ENCODE assay signal across 9 cellular contexts in the genomic region with DNA sequence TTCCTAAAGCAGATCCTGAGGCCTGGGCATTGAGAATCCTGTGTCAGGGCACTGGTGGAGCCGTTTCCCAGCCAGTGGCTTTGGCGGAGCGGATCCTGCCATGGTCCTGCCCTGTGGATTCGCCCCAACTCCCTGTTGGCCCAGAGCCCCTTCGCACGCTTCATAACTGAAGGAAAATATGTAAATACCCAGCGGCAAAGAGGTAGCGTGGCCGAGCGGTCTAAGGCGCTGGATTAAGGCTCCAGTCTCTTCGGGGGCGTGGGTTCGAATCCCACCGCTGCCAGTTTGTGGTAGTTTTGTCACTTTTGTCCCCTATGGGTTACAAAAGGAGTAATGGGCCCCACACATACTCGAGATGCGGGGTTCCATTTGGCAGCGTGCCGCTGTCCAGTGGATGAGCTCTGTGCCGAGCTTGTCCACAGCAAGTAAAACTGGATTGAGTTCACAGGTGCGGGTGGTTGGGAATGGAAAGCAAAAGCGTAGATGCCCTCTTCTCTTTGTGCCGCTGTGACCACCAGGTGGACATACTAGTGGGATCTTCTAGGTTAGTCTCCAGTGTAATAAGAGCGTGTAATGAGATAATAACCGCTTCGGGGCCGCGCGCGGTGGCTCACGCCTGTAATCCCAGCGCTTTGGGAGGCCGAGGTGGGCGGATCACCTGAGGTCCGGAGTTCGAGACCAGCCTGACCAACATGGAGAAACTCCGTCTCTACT. TPM values are rescaled to one million over a fixed set of nuclear protein-coding genes. Genes with fewer than 3 reads are reported as not detected.
DNase-seq lines count a peak whose midpoint lies in the region; ATAC-seq and TF ChIP-seq lines count a peak whose summit lies in the region.
"Had no signal": no experiment of that assay in that cellular context is flagged by ENCODE, and none has a peak within 500 bp of the region (broad histone marks: within the 10 kb centered on the region; RNA-seq: fewer than 3 reads in every experiment).

No MANE protein-coding gene starts in this region.

- peaks cover 15 to 52% (median 35%) of the 10 kb centered on the region in 3 donors for H3K27me3 Mint-ChIP-seq in CD14-positive monocyte (ENCODE audit: low read depth in 3 of 3)

- H3K27ac Mint-ChIP-seq in CD14-positive monocyte: peak overlapping the region in 3 of 7 donors; percentile 63 to 84 (median 83)

- H3K9me3 ChIP-seq in iPS-18a (ENCODE audit: control insufficient read depth, low read depth, low read length) (no peaks in the 10 kb centered on the region), skeletal muscle tissue (ENCODE audit: control insufficient read depth in 3 of 3, low read length in 3 of 3) (no peaks in the 10 kb centered on the region)

- H3K4me3 Mint-ChIP-seq in CD14-positive monocyte: peak overlapping the region; percentile 98

- peak overlapping the region; percentile 80 for H3K4me3 ChIP-seq in iPS-18a (ENCODE audit: low read length)
- H3K4me3 ChIP-seq in skeletal muscle tissue (ENCODE audit: low read length in 3 of 3): peak overlapping the region; percentile 39 to 55 (median 54)

- H3K9ac ChIP-seq in iPS-18a (ENCODE audit: low read length) (peak overlapping the region; percentile 45), skeletal muscle tissue (ENCODE audit: low read depth in 1 of 3, low read length in 3 of 3) (no peak overlapping the region)

- no peaks in the 10 kb centered on the region for H3K36me3 Mint-ChIP-seq in CD14-positive monocyte

- H3K27ac ChIP-seq in iPS-18a (ENCODE audit: low read length) (no peak overlapping the region), skeletal muscle tissue (ENCODE audit: low read depth, low read length) (peak overlapping the region; percentile 56)

- H3K36me3 ChIP-seq in iPS-18a (ENCODE audit: control insufficient read depth, low read depth, low read length) (no peaks in the 10 kb centered on the region), skeletal muscle tissue (ENCODE audit: control insufficient read depth in 3 of 3, insufficient read depth in 3 of 3, low read length in 3 of 3) (no peaks in the 10 kb centered on the region)

- intact Hi-C loops in CD14-positive monocyte (cut with micrococcal nuclease): loop anchor here in 1 of 2 donors (2.0 kb wide), 2 partner anchors 17 to 29 kb away; a partner anchor contains a TSS

- DNase-seq in CD14-positive monocyte (ENCODE audit: low spot score) (peak; percentile 61), M059J (ENCODE audit: low read depth) (peak; percentile 87), amniotic epithelial cell (ENCODE audit: low read depth) (peak; percentile 71), NCI-H2171 (lab: John Stamatoyannopoulos, UW) (no peak)

- H3K4me1 Mint-ChIP-seq in CD14-positive monocyte: peaks cover 50% of the 10 kb centered on the region

- H3K9me3 Mint-ChIP-seq in CD14-positive monocyte: peaks cover 0 to 5% (median 4%) of the 10 kb centered on the region in 7 donors

- ATAC-seq in GM21526 (IDR thresholded peaks at IDR 0.05; ENCODE audit: low FRiP score, unreplicated experiment) (no peak), HG03280 (IDR thresholded peaks at IDR 0.05; ENCODE audit: unreplicated experiment) (no peak)

- H3K27me3 ChIP-seq in iPS-18a (ENCODE audit: control insufficient read depth, insufficient read depth, low read length) (peaks cover 30% of the 10 kb centered on the region), skeletal muscle tissue (ENCODE audit: control insufficient read depth in 3 of 3, insufficient read depth in 3 of 3, low read length in 3 of 3) (no peaks in the 10 kb centered on the region)

- TF ChIP-seq CTCF in CD14-positive monocyte (IDR thresholded peaks at IDR 0.05): peak; percentile 11

- H3K4me1 ChIP-seq in iPS-18a (ENCODE audit: control insufficient read depth, low read depth, low read length): peaks cover 5% of the 10 kb centered on the region
- peaks cover 15 to 34% (median 29%) of the 10 kb centered on the region in 3 donors for H3K4me1 ChIP-seq in skeletal muscle tissue (ENCODE audit: control insufficient read depth in 3 of 3, insufficient read depth in 3 of 3, low read length in 3 of 3)

RNA-seq across cellular contexts. Expression of a gene that starts 17.3 kb away (rescaled TPM):
- polyA plus RNA-seq in CD14-positive monocyte: 10 to 100 TPM; 10.3 to 12.8 TPM
- 1.6 and 3.2 TPM in 2 replicates for total RNA-seq in M059J (2014; rRNA removed; shearing (Covaris generic))
- 9.9 TPM for total RNA-seq in skeletal muscle tissue

RNA-seq across cellular contexts. Expression of a gene that starts 35.4 kb away (rescaled TPM):
- under 1 TPM; 0.12 to 0.24 TPM for polyA plus RNA-seq in CD14-positive monocyte
- total RNA-seq in M059J (2014; rRNA removed; shearing (Covaris generic)): 6.5 and 9.0 TPM in 2 replicates
- total RNA-seq in skeletal muscle tissue: 15.1 TPM

RNA-seq across cellular contexts. Expression of a gene that starts 40.3 kb away (rescaled TPM):
- not detected for polyA plus RNA-seq in CD14-positive monocyte
- total RNA-seq in M059J (2014; rRNA removed; shearing (Covaris generic)): not detected in 2 replicates
- total RNA-seq in skeletal muscle tissue: not detected
- total RNA-seq: subcutaneous adipose tissue had no signal

RNA-seq across cellular contexts. Expression of a gene that starts 56.0 kb away (rescaled TPM):
- 1,000 to 10,000 TPM; 1,150 to 1,195 TPM for polyA plus RNA-seq in CD14-positive monocyte
- total RNA-seq in M059J (2014; rRNA removed; shearing (Covaris generic)): 1,818 and 1,864 TPM in 2 replicates
- 4,748 TPM for total RNA-seq in skeletal muscle tissue

RNA-seq across cellular contexts. Expression of a gene that starts 56.7 kb away (rescaled TPM):
- polyA plus RNA-seq in CD14-positive monocyte: not detected
- total RNA-seq in M059J (2014; rRNA removed; shearing (Covaris generic)): not detected in 2 replicates
- not detected for total RNA-seq in skeletal muscle tissue
- total RNA-seq: subcutaneous adipose tissue had no signal
